Comparison of ENCODE assay signal across 1 cellular context in genomic region chrX:129732857-129733256, GRCh38.
TF ChIP-seq lines count a peak whose summit lies in the region.

No MANE protein-coding gene starts in this region.

TF ChIP-seq in GM12878, 131 proteins besides CTCF, POLR2A, EP300 and RAD21 (continued from another document):
- TF ChIP-seq, protein P1, sequence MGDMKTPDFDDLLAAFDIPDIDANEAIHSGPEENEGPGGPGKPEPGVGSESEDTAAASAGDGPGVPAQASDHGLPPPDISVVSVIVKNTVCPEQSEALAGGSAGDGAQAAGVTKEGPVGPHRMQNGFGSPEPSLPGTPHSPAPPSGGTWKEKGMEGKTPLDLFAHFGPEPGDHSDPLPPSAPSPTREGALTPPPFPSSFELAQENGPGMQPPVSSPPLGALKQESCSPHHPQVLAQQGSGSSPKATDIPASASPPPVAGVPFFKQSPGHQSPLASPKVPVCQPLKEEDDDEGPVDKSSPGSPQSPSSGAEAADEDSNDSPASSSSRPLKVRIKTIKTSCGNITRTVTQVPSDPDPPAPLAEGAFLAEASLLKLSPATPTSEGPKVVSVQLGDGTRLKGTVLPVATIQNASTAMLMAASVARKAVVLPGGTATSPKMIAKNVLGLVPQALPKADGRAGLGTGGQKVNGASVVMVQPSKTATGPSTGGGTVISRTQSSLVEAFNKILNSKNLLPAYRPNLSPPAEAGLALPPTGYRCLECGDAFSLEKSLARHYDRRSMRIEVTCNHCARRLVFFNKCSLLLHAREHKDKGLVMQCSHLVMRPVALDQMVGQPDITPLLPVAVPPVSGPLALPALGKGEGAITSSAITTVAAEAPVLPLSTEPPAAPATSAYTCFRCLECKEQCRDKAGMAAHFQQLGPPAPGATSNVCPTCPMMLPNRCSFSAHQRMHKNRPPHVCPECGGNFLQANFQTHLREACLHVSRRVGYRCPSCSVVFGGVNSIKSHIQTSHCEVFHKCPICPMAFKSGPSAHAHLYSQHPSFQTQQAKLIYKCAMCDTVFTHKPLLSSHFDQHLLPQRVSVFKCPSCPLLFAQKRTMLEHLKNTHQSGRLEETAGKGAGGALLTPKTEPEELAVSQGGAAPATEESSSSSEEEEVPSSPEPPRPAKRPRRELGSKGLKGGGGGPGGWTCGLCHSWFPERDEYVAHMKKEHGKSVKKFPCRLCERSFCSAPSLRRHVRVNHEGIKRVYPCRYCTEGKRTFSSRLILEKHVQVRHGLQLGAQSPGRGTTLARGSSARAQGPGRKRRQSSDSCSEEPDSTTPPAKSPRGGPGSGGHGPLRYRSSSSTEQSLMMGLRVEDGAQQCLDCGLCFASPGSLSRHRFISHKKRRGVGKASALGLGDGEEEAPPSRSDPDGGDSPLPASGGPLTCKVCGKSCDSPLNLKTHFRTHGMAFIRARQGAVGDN (IDR thresholded peaks at IDR 0.05): no peak
- no peak for TF ChIP-seq GATAD2B (conservative IDR thresholded peaks at IDR 0.05; ENCODE audit: low read depth)
- TF ChIP-seq SIN3A (IDR thresholded peaks at IDR 0.05; ENCODE audit: low read depth, low read length): no peak
